ENCODE assay signal across 17 cellular contexts in genomic region chr11:112967082-112967481, GRCh38. TPM values are rescaled to one million over a fixed set of nuclear protein-coding genes. Genes with fewer than 3 reads are reported as not detected.
A peak's percentile ranks its signal among the peaks of the same experiment; 100 is the strongest.
DNase-seq lines count a peak whose midpoint lies in the region; ATAC-seq, FAIRE-seq and TF ChIP-seq lines count a peak whose summit lies in the region.
"Had no signal": no experiment of that assay in that cellular context is flagged by ENCODE, and none has a peak within 500 bp of the region (broad histone marks: within the 10 kb centered on the region; RNA-seq: fewer than 3 reads in every experiment).

No MANE protein-coding gene starts in this region.

- no peaks in the 10 kb centered on the region for H3K36me3 Mint-ChIP-seq in natural killer cell
- H3K36me3 Mint-ChIP-seq: IgD-negative memory B cell had no signal

- peak overlapping the region in 1 of 2 donors; percentile 49 for H3K27ac Mint-ChIP-seq in natural killer cell
- H3K27ac Mint-ChIP-seq: H9, IgD-negative memory B cell had no signal

- TF ChIP-seq CTCF in bronchial epithelial cell (IDR thresholded peaks at IDR 0.05; ENCODE audit: insufficient read depth, low read length, severe bottlenecking) (no peak), natural killer cell (IDR thresholded peaks at IDR 0.05) (no peak)

- no peak for FAIRE-seq in bronchial epithelial cell (lab: Jason Lieb, UNC)
- FAIRE-seq: G401.6, HTR-8/SVneo had no signal

- intact Hi-C loops in natural killer cell (cut with micrococcal nuclease), result no loop called here

- DNase-seq in DMS 273 (lab: John Stamatoyannopoulos, UW; ENCODE audit: unreplicated experiment), result peak; percentile 17
- DNase-seq in DMS 273 treated with DMSO at 0.1 percent for 48 hours (lab: John Stamatoyannopoulos, UW), result no peak
- peak; percentile 3 for DNase-seq in NCI-H226
- DNase-seq in bronchial epithelial cell (ENCODE audit: low read depth), result peak; percentile 8
- no peak for DNase-seq in natural killer cell
- no peak for DNase-seq in SIG-M5 treated with dmso at 0.1 percent for 504 hours (lab: John Stamatoyannopoulos, UW; ENCODE audit: unreplicated experiment)
- DNase-seq: AML-193; H9; Karpas-422; NCI-H1417 treated with DMSO at 0.1 percent for 48 hours; NCI-H510A; NK-92 treated with Interleukin-12 subunit alpha and Interleukin-12 subunit beta, amount 100 ng/mL, for 24 hours had no signal

- H3K4me1 Mint-ChIP-seq in natural killer cell, result peaks cover 29 to 31% of the 10 kb centered on the region in 2 donors

- H3K9me3 Mint-ChIP-seq in natural killer cell, result no peaks in the 10 kb centered on the region
- H3K9me3 Mint-ChIP-seq: H9 had no signal

- H3K27me3 Mint-ChIP-seq in natural killer cell (ENCODE audit: low read depth in 2 of 2), result peaks cover 0 to 2% of the 10 kb centered on the region in 2 donors

- no peaks in the 10 kb centered on the region for H3K36me3 ChIP-seq in bronchial epithelial cell (ENCODE audit: control insufficient read depth, insufficient read depth, low read length)

- no peak overlapping the region for H3K4me3 ChIP-seq in bronchial epithelial cell (ENCODE audit: low read depth, low read length)

- ATAC-seq in natural killer cell (no peak), GM19455 (IDR thresholded peaks at IDR 0.05; ENCODE audit: unreplicated experiment) (no peak), HG02981 (IDR thresholded peaks at IDR 0.05; ENCODE audit: unreplicated experiment) (no peak)

- H3K27me3 ChIP-seq in bronchial epithelial cell (ENCODE audit: control insufficient read depth, insufficient read depth, low read length), result peaks cover 17% of the 10 kb centered on the region

- H3K4me3 Mint-ChIP-seq in natural killer cell, result peak overlapping the region; percentile 17
- H3K4me3 Mint-ChIP-seq: H9, IgD-negative memory B cell had no signal

RNA-seq across cellular contexts. Expression of gene NCAM1, which starts 5.9 kb away (rescaled TPM):
- total RNA-seq in bronchial epithelial cell, result under 0.01 TPM in 1 of 2 replicates, not detected in the other
- 100 to 1,000 TPM; 129 to 208 (median 187) TPM for total RNA-seq in natural killer cell

Comparison
In these comparisons a context has a peak if more than half of its experiments do, and no peak if none do; other contexts are left out.
1. DNase-seq: peak in DMS 273 (single experiment), NCI-H226 (single experiment) and bronchial epithelial cell (single experiment); none in DMS 273 treated with DMSO at 0.1 percent for 48 hours (single experiment), natural killer cell (single experiment) and SIG-M5 treated with dmso at 0.1 percent for 504 hours (single experiment).
2. RNA of gene NCAM1, which starts 5.9 kb away (total RNA-seq): 129 to 208 TPM in natural killer cell; under 0.01 TPM in bronchial epithelial cell; every median in the first group is over 100 times any median in the second.